In the genomic region with DNA sequence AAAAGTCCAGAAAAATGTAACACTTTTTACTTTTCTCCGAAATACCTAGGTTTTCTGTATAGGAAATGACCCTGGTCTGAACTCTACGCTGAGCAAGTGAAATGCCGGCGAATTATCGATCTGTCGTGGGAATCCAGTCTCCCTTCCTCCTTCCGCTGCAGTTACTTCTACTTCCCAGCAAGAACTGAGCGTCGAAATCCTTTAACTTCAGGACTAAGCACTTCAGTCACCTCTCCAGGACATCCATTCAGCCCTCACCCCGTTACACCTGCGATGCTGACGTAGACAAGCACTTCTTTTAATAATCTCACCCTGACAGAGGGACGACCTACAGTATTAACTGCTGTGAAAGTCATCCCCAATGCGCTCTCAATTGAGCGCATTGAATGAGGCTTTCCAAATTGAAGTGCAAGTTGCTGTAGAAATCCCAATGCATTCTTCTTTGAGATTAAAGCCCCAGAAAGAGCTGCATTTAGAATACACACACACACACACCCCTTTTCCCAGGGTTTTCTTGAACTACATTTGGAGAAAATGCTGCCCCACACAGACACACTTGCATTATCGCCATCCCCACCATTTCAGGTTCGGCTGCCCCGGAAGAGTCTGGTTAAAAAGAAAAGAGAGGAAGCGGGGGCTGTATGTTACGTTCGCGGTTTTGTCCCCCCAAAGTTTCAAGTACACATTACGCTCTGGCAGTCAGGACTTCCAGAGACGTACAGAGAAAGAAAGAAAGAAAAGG, we compare ENCODE assay signal across 8 cellular contexts. TPM values are rescaled to one million over a fixed set of nuclear protein-coding genes. Genes with fewer than 3 reads are reported as not detected.
A peak's percentile ranks its signal among the peaks of the same experiment; 100 is the strongest.
DNase-seq lines count a peak whose midpoint lies in the region; ATAC-seq and TF ChIP-seq lines count a peak whose summit lies in the region.

No MANE protein-coding gene starts in this region.

- no peaks in the 10 kb centered on the region for H3K9me3 ChIP-seq in prostate gland

- WGBS in prostate gland: under 1% methylated on average over 24 of the region's 24 CpGs

- H3K27me3 ChIP-seq in BJ (ENCODE audit: control insufficient read depth, insufficient read depth, low read length) (no peaks in the 10 kb centered on the region), prostate gland (replicated peaks; ENCODE audit: insufficient read depth) (no peaks in the 10 kb centered on the region)

- H3K36me3 ChIP-seq in BJ (ENCODE audit: control insufficient read depth, insufficient read depth, low read length) (no peaks in the 10 kb centered on the region), prostate gland (no peaks in the 10 kb centered on the region)

- H3K27ac Mint-ChIP-seq in activated T-helper 17 cell treated with anti-CD3 and anti-CD28 coated beads, Interleukin-2, amount 50 U/mL, for 72 hours: peak overlapping the region; percentile 90

- H3K4me1 ChIP-seq in prostate gland (replicated peaks): no peaks in the 10 kb centered on the region

- POLR2A ChIA-PET in BJ (lab: Charles Lee): no interaction called here

- no peaks in the 10 kb centered on the region for H3K9me3 Mint-ChIP-seq in activated T-helper 17 cell treated with anti-CD3 and anti-CD28 coated beads, Interleukin-2, amount 50 U/mL, for 72 hours

- no peak for TF ChIP-seq CTCF in BJ (IDR thresholded peaks at IDR 0.05; ENCODE audit: insufficient read depth, low read depth, low read length)
- no peak for TF ChIP-seq CTCF in prostate gland (IDR thresholded peaks at IDR 0.05)
- TF ChIP-seq CTCF in GM20000 (IDR thresholded peaks at IDR 0.05; ENCODE audit: extremely low read depth, missing control alignments): no peak

- ATAC-seq in GM18873 (IDR thresholded peaks at IDR 0.05; ENCODE audit: low FRiP score, unreplicated experiment) (peak; percentile 20), HG03097 (IDR thresholded peaks at IDR 0.05; ENCODE audit: low FRiP score, unreplicated experiment) (peak; percentile 26)
- ATAC-seq in activated T-helper 17 cell treated with anti-CD3 and anti-CD28 coated beads, Interleukin-2, amount 50 U/mL, for 72 hours (replicated peaks): peak; percentile 13

- H3K27me3 Mint-ChIP-seq in activated T-helper 17 cell treated with anti-CD3 and anti-CD28 coated beads, Interleukin-2, amount 50 U/mL, for 72 hours: no peaks in the 10 kb centered on the region

- H3K4me3 Mint-ChIP-seq in activated T-helper 17 cell treated with anti-CD3 and anti-CD28 coated beads, Interleukin-2, amount 50 U/mL, for 72 hours: peak overlapping the region; percentile 96

- peaks cover 28% of the 10 kb centered on the region for H3K4me1 Mint-ChIP-seq in activated T-helper 17 cell treated with anti-CD3 and anti-CD28 coated beads, Interleukin-2, amount 50 U/mL, for 72 hours

- DNase-seq in BJ (ENCODE audit: low read depth): no peak
- DNase-seq in NCI-H524 treated with DMSO at 0.1 percent for 48 hours (lab: John Stamatoyannopoulos, UW): peak; percentile 41
- DNase-seq in globus pallidus (ENCODE audit: low spot score): peak; percentile 74
- no peak for DNase-seq in prostate gland (ENCODE audit: low spot score)
- DNase-seq in GM20000 (ENCODE audit: low spot score): no peak

- peak overlapping the region; percentile 92 for H3K4me3 ChIP-seq in BJ (ENCODE audit: low read depth, low read length)
- H3K4me3 ChIP-seq in prostate gland: peak overlapping the region; percentile 80 to 85

- no peak for TF ChIP-seq POLR2A in prostate gland (IDR thresholded peaks at IDR 0.05)

- CTCF ChIA-PET in BJ (lab: Yijun Ruan, JAX): no interaction called here

- intact Hi-C loops in prostate gland (cut with DNase I): loop anchor here (2.0 kb wide), 1 partner anchor 119 kb away; the partner anchor contains the start of gene NGLY1

- peaks cover 18% of the 10 kb centered on the region for H3K36me3 Mint-ChIP-seq in activated T-helper 17 cell treated with anti-CD3 and anti-CD28 coated beads, Interleukin-2, amount 50 U/mL, for 72 hours (ENCODE audit: low read depth)

- H3K27ac ChIP-seq in prostate gland: peak overlapping the region; percentile 96 to 97

RNA-seq across cellular contexts. Expression of gene TOP2B, which starts 1.2 kb away (rescaled TPM):
- 13.6 and 36.8 TPM in 2 replicates for polyA plus RNA-seq in BJ (2011; rRNA removed)
- polyA minus RNA-seq in BJ (2011; rRNA and poly(A)+ RNA removed): 13.3 and 26.1 TPM in 2 replicates
- total RNA-seq in activated T-helper 17 cell treated with anti-CD3 and anti-CD28 coated beads, Interleukin-2, amount 50 U/mL, for 72 hours: 10 to 100 TPM; 71.2 to 85.9 TPM
- total RNA-seq in prostate gland: 100 to 1,000 TPM in 1 of 2 donors, 10 to 100 TPM in 1; 85.3 to 109 TPM

Comparison
In these comparisons a context has a peak if more than half of its experiments do, and no peak if none do; other contexts are left out.
1. DNase-seq: peak in NCI-H524 treated with DMSO at 0.1 percent for 48 hours (single experiment) and globus pallidus (single experiment); none in BJ (single experiment), prostate gland (single experiment) and GM20000 (single experiment).
2. Peak in every context shown above with its lines, with median percentiles within 50 percentile points of each other: ATAC-seq.